Comparison of ENCODE assay signal across 1 cellular context in the genomic region with DNA sequence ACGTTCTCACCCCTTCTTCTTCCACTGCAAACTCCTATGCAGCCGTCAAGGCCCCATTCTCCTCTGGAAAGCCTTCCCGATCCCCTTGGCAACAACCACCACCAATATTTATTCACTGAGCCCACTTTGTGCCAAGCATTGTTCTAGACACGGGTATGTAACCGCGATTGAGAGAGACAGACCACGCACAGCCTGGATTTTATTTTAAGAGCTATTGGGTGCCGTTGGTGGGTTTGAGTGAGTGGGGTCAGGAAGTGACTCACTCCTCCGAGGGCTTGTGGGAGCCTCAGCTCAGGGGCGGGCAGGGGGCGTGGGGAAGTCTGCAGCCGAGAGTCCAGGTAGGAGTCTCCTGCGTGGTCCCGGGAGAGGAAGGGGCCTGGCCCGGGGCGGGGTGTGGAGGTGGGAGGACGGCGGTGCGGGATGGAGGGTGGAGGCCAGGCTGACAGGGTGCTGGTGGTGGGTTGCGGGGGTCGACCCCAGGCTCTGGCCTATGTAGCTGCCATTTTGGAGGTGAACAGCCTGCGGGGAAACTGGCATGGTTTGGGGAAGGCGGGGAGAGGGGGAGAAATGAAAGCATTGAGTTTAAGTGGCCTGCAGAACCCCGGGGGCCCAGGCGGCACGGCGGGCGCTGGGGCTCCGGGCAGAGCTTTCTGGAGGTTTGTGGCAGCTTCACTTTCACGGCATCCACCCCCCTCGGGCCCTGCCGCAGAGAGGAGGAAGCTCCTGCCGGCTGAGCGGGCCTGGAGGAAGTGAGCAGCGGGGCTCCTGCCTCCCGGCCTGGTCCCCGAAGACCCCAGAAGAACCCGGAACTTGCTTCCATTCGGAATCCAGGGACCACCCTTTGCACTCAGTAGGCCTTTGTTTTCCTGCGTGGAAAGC.
A peak's percentile ranks its signal among the peaks of the same experiment; 100 is the strongest.
TF ChIP-seq lines count a peak whose summit lies in the region.

No MANE protein-coding gene starts in this region.

TF ChIP-seq in GM12878, 131 proteins besides CTCF, POLR2A, EP300 and RAD21 (continued from another document and continues in another):
- TF ChIP-seq, protein P1, sequence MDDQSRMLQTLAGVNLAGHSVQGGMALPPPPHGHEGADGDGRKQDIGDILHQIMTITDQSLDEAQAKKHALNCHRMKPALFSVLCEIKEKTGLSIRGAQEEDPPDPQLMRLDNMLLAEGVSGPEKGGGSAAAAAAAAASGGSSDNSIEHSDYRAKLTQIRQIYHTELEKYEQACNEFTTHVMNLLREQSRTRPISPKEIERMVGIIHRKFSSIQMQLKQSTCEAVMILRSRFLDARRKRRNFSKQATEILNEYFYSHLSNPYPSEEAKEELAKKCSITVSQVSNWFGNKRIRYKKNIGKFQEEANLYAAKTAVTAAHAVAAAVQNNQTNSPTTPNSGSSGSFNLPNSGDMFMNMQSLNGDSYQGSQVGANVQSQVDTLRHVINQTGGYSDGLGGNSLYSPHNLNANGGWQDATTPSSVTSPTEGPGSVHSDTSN (IDR thresholded peaks at IDR 0.05; ENCODE audit: insufficient replicate concordance, low read depth, low read length) = no peak
- TF ChIP-seq, protein P2, sequence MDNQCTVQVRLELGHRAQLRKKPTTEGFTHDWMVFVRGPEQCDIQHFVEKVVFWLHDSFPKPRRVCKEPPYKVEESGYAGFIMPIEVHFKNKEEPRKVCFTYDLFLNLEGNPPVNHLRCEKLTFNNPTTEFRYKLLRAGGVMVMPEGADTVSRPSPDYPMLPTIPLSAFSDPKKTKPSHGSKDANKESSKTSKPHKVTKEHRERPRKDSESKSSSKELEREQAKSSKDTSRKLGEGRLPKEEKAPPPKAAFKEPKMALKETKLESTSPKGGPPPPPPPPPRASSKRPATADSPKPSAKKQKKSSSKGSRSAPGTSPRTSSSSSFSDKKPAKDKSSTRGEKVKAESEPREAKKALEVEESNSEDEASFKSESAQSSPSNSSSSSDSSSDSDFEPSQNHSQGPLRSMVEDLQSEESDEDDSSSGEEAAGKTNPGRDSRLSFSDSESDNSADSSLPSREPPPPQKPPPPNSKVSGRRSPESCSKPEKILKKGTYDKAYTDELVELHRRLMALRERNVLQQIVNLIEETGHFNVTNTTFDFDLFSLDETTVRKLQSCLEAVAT (IDR thresholded peaks at IDR 0.05) = peak; percentile 65; the same call in 1 of the 2 replicates
- TF ChIP-seq CREB1 (IDR thresholded peaks at IDR 0.05; ENCODE audit: low read depth) = no peak
- peak; percentile 52; the same call in 1 of the 2 replicates for TF ChIP-seq TAF1 (IDR thresholded peaks at IDR 0.05; ENCODE audit: borderline replicate concordance, low read depth, low read length)
- TF ChIP-seq, protein P3, sequence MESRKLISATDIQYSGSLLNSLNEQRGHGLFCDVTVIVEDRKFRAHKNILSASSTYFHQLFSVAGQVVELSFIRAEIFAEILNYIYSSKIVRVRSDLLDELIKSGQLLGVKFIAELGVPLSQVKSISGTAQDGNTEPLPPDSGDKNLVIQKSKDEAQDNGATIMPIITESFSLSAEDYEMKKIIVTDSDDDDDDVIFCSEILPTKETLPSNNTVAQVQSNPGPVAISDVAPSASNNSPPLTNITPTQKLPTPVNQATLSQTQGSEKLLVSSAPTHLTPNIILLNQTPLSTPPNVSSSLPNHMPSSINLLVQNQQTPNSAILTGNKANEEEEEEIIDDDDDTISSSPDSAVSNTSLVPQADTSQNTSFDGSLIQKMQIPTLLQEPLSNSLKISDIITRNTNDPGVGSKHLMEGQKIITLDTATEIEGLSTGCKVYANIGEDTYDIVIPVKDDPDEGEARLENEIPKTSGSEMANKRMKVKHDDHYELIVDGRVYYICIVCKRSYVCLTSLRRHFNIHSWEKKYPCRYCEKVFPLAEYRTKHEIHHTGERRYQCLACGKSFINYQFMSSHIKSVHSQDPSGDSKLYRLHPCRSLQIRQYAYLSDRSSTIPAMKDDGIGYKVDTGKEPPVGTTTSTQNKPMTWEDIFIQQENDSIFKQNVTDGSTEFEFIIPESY (IDR thresholded peaks at IDR 0.05) = no peak
- TF ChIP-seq BCL11A (IDR thresholded peaks at IDR 0.05; ENCODE audit: low read depth, low read length) = no peak
- TF ChIP-seq, protein P4, sequence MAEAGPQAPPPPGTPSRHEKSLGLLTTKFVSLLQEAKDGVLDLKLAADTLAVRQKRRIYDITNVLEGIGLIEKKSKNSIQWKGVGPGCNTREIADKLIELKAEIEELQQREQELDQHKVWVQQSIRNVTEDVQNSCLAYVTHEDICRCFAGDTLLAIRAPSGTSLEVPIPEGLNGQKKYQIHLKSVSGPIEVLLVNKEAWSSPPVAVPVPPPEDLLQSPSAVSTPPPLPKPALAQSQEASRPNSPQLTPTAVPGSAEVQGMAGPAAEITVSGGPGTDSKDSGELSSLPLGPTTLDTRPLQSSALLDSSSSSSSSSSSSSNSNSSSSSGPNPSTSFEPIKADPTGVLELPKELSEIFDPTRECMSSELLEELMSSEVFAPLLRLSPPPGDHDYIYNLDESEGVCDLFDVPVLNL (IDR thresholded peaks at IDR 0.05; ENCODE audit: low read depth, low read length) = no peak
- TF ChIP-seq, protein P5, sequence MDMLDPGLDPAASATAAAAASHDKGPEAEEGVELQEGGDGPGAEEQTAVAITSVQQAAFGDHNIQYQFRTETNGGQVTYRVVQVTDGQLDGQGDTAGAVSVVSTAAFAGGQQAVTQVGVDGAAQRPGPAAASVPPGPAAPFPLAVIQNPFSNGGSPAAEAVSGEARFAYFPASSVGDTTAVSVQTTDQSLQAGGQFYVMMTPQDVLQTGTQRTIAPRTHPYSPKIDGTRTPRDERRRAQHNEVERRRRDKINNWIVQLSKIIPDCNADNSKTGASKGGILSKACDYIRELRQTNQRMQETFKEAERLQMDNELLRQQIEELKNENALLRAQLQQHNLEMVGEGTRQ (IDR thresholded peaks at IDR 0.05; ENCODE audit: borderline replicate concordance, low read depth, low read length) = no peak
- TF ChIP-seq CHD4 (IDR thresholded peaks at IDR 0.05) = no peak
- TF ChIP-seq HDGF (IDR thresholded peaks at IDR 0.05) = no peak
- TF ChIP-seq ESRRA (IDR thresholded peaks at IDR 0.05; ENCODE audit: low read length) = no peak
- no peak for TF ChIP-seq NFXL1 (IDR thresholded peaks at IDR 0.05; ENCODE audit: borderline replicate concordance)
- TF ChIP-seq, protein P6, sequence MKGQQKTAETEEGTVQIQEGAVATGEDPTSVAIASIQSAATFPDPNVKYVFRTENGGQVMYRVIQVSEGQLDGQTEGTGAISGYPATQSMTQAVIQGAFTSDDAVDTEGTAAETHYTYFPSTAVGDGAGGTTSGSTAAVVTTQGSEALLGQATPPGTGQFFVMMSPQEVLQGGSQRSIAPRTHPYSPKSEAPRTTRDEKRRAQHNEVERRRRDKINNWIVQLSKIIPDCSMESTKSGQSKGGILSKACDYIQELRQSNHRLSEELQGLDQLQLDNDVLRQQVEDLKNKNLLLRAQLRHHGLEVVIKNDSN (IDR thresholded peaks at IDR 0.05; ENCODE audit: borderline replicate concordance, extremely low read length, insufficient read depth, low read depth, low read length) = no peak
- TF ChIP-seq EZH2 (IDR thresholded peaks at IDR 0.05; ENCODE audit: borderline replicate concordance, control insufficient read depth, low read depth, low read length) = no peak
- TF ChIP-seq SIX5 (IDR thresholded peaks at IDR 0.05; ENCODE audit: low read depth, low read length, severe bottlenecking) = no peak
- TF ChIP-seq FOXK2 (IDR thresholded peaks at IDR 0.05) = no peak
- TF ChIP-seq, protein P7, sequence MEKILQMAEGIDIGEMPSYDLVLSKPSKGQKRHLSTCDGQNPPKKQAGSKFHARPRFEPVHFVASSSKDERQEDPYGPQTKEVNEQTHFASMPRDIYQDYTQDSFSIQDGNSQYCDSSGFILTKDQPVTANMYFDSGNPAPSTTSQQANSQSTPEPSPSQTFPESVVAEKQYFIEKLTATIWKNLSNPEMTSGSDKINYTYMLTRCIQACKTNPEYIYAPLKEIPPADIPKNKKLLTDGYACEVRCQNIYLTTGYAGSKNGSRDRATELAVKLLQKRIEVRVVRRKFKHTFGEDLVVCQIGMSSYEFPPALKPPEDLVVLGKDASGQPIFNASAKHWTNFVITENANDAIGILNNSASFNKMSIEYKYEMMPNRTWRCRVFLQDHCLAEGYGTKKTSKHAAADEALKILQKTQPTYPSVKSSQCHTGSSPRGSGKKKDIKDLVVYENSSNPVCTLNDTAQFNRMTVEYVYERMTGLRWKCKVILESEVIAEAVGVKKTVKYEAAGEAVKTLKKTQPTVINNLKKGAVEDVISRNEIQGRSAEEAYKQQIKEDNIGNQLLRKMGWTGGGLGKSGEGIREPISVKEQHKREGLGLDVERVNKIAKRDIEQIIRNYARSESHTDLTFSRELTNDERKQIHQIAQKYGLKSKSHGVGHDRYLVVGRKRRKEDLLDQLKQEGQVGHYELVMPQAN (conservative IDR thresholded peaks at IDR 0.05) = no peak
- TF ChIP-seq, protein P8, sequence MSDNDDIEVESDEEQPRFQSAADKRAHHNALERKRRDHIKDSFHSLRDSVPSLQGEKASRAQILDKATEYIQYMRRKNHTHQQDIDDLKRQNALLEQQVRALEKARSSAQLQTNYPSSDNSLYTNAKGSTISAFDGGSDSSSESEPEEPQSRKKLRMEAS (IDR thresholded peaks at IDR 0.05; ENCODE audit: low read depth, low read length) = no peak
- TF ChIP-seq NRF1 (conservative IDR thresholded peaks at IDR 0.05; ENCODE audit: low read depth, low read length) = no peak
- no peak for TF ChIP-seq GATAD2B (conservative IDR thresholded peaks at IDR 0.05; ENCODE audit: low read depth)
- no peak for TF ChIP-seq SRF (IDR thresholded peaks at IDR 0.05; ENCODE audit: low read depth in 2 of 2, low read length in 2 of 2)
- no peak for TF ChIP-seq NR2F1 (conservative IDR thresholded peaks at IDR 0.05)
- no peak for TF ChIP-seq KAT2A (conservative IDR thresholded peaks at IDR 0.05; ENCODE audit: control insufficient read depth, low read depth, low read length)
- no peak for TF ChIP-seq RCOR1 (conservative IDR thresholded peaks at IDR 0.05; ENCODE audit: low read depth, low read length)
- TF ChIP-seq NR2C1 (IDR thresholded peaks at IDR 0.05) = no peak
- TF ChIP-seq SP1 (IDR thresholded peaks at IDR 0.05; ENCODE audit: low read depth, low read length) = no peak
- no peak for TF ChIP-seq NFYA (IDR thresholded peaks at IDR 0.05; ENCODE audit: borderline replicate concordance, low read depth, low read length)
- no peak for TF ChIP-seq IRF4 (IDR thresholded peaks at IDR 0.05; ENCODE audit: low read depth, low read length)
- no peak for TF ChIP-seq NFIC (IDR thresholded peaks at IDR 0.05; ENCODE audit: low read depth, low read length)
- no peak; the same call in 1 of the 2 replicates for TF ChIP-seq EED (IDR thresholded peaks at IDR 0.05; ENCODE audit: low read depth)
- peak; percentile 68 for TF ChIP-seq RUNX3 (IDR thresholded peaks at IDR 0.05; ENCODE audit: low read length)
- no peak for TF ChIP-seq SIN3A (IDR thresholded peaks at IDR 0.05; ENCODE audit: low read depth, low read length)
- no peak for TF ChIP-seq RFX5 (IDR thresholded peaks at IDR 0.05; ENCODE audit: low read depth, low read length)
- no peak for TF ChIP-seq NR2C2 (IDR thresholded peaks at IDR 0.05; ENCODE audit: borderline replicate concordance, control insufficient read depth, insufficient read length, low read depth)
- peak; percentile 57; the same call in 1 of the 2 replicates for TF ChIP-seq NBN (IDR thresholded peaks at IDR 0.05)
- no peak for TF ChIP-seq ETV6 (conservative IDR thresholded peaks at IDR 0.05 in 1 of 2, IDR thresholded peaks at IDR 0.05 in 1 of 2; ENCODE audit: borderline replicate concordance in 1 of 2, low read depth in 1 of 2)
- TF ChIP-seq, protein P9, sequence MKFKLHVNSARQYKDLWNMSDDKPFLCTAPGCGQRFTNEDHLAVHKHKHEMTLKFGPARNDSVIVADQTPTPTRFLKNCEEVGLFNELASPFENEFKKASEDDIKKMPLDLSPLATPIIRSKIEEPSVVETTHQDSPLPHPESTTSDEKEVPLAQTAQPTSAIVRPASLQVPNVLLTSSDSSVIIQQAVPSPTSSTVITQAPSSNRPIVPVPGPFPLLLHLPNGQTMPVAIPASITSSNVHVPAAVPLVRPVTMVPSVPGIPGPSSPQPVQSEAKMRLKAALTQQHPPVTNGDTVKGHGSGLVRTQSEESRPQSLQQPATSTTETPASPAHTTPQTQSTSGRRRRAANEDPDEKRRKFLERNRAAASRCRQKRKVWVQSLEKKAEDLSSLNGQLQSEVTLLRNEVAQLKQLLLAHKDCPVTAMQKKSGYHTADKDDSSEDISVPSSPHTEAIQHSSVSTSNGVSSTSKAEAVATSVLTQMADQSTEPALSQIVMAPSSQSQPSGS (IDR thresholded peaks at IDR 0.05; ENCODE audit: low read length) = no peak
- peak; percentile 18; the same call in 1 of the 2 replicates for TF ChIP-seq YY1 (IDR thresholded peaks at IDR 0.05; ENCODE audit: low read depth, low read length)
- TF ChIP-seq, protein P10, sequence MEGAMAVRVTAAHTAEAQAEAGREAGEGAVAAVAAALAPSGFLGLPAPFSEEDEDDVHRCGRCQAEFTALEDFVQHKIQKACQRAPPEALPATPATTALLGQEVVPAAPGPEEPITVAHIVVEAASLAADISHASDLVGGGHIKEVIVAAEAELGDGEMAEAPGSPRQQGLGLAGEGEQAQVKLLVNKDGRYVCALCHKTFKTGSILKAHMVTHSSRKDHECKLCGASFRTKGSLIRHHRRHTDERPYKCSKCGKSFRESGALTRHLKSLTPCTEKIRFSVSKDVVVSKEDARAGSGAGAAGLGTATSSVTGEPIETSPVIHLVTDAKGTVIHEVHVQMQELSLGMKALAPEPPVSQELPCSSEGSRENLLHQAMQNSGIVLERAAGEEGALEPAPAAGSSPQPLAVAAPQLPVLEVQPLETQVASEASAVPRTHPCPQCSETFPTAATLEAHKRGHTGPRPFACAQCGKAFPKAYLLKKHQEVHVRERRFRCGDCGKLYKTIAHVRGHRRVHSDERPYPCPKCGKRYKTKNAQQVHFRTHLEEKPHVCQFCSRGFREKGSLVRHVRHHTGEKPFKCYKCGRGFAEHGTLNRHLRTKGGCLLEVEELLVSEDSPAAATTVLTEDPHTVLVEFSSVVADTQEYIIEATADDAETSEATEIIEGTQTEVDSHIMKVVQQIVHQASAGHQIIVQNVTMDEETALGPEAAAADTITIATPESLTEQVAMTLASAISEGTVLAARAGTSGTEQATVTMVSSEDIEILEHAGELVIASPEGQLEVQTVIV (IDR thresholded peaks at IDR 0.05; ENCODE audit: borderline replicate concordance, partially characterized antibody) = no peak
- TF ChIP-seq STAT1 (conservative IDR thresholded peaks at IDR 0.05) = no peak
- peak in 1 of 2 experiments; percentile 32; a peak in 1 of 4 replicates for TF ChIP-seq IKZF2 (IDR thresholded peaks at IDR 0.05)
- TF ChIP-seq SMARCA5 (IDR thresholded peaks at IDR 0.05) = peak; percentile 73
- TF ChIP-seq, protein P11, sequence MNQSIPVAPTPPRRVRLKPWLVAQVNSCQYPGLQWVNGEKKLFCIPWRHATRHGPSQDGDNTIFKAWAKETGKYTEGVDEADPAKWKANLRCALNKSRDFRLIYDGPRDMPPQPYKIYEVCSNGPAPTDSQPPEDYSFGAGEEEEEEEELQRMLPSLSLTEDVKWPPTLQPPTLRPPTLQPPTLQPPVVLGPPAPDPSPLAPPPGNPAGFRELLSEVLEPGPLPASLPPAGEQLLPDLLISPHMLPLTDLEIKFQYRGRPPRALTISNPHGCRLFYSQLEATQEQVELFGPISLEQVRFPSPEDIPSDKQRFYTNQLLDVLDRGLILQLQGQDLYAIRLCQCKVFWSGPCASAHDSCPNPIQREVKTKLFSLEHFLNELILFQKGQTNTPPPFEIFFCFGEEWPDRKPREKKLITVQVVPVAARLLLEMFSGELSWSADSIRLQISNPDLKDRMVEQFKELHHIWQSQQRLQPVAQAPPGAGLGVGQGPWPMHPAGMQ (IDR thresholded peaks at IDR 0.05; ENCODE audit: borderline replicate concordance) = no peak
- TF ChIP-seq HDAC2 (IDR thresholded peaks at IDR 0.05) = no peak
- TF ChIP-seq PAX5 (IDR thresholded peaks at IDR 0.05; ENCODE audit: borderline replicate concordance, low read depth, low read length) = no peak
- no peak for TF ChIP-seq POLR2AphosphoS2 (IDR thresholded peaks at IDR 0.05; ENCODE audit: low read depth, low read length)
- TF ChIP-seq EGR1 (IDR thresholded peaks at IDR 0.05; ENCODE audit: borderline replicate concordance in 1 of 2, low read depth in 2 of 2, low read length in 2 of 2) = 0 out of 3 replicates have a peak, but pooled peaks of 1 of the 2 experiments have one; percentile 30
- TF ChIP-seq ZSCAN29 (IDR thresholded peaks at IDR 0.05) = no peak
